Comparison of ENCODE assay signal across 21 cellular contexts in genomic region chr2:96844405-96844808, GRCh38. TPM values are rescaled to one million over a fixed set of nuclear protein-coding genes. Genes with fewer than 3 reads are reported as not detected.
DNase-seq lines count a peak whose midpoint lies in the region; ATAC-seq and TF ChIP-seq lines count a peak whose summit lies in the region.
"Had no signal": no experiment of that assay in that cellular context is flagged by ENCODE, and none has a peak within 500 bp of the region (broad histone marks: within the 10 kb centered on the region; RNA-seq: fewer than 3 reads in every experiment).

No MANE protein-coding gene starts in this region.

- H3K56ac ChIP-seq in H9 (ENCODE audit: insufficient read length, low read depth, low read length) = no peak overlapping the region

- in situ Hi-C loops in gastrocnemius medialis (cut with MboI; ENCODE audit: low sequenced_read_pairs in 4 of 4) = no loop called here

- H2BK15ac ChIP-seq in H9 (ENCODE audit: low read depth, low read length) = no peak overlapping the region

- H2AFZ ChIP-seq in H9 (ENCODE audit: low read length) = no peak overlapping the region
- H2AFZ ChIP-seq: PC-9 had no signal

- H3K36me3 Mint-ChIP-seq in activated T-cell treated with anti-CD3 and anti-CD28 coated beads, Interleukin-2, amount 50 U/mL, for 24 hours (ENCODE audit: low read depth) = peaks cover 50% of the 10 kb centered on the region
- peaks cover 16 to 20% (median 16%) of the 10 kb centered on the region in 3 experiments; a peak in 6 of 7 replicates for H3K36me3 Mint-ChIP-seq in H9 (ENCODE audit: insufficient read depth in 1 of 3, low read depth in 3 of 3)

- H3K9me3 ChIP-seq in H9 (ENCODE audit: control insufficient read depth, low read depth, low read length) = no peaks in the 10 kb centered on the region
- H3K9me3 ChIP-seq in gastrocnemius medialis = no peaks in the 10 kb centered on the region
- no peaks in the 10 kb centered on the region for H3K9me3 ChIP-seq in tibial nerve
- H3K9me3 ChIP-seq: BLaER1 treated with 17β-estradiol and CSF1 and Interleukin-3, amounts not matched to agents 10 nM and 100 nM; Caco-2 had no signal

- H3K14ac ChIP-seq in H9 (ENCODE audit: insufficient read depth, low read length) = no peak overlapping the region

- H3K4me2 ChIP-seq in H9 (ENCODE audit: insufficient read depth, insufficient read length, low read length) = no peak overlapping the region
- H3K4me2 ChIP-seq: BLaER1 treated with 17β-estradiol and CSF1 and Interleukin-3, amounts not matched to agents 10 nM and 100 nM; KMS-11; PC-9 had no signal

- H3K27ac ChIP-seq in H9 (ENCODE audit: insufficient read length, low read depth, low read length) (no peak overlapping the region), coronary artery (no peak overlapping the region), gastrocnemius medialis (peak overlapping the region; percentile 94 to 99 (median 96)), tibial nerve (no peak overlapping the region), caudate nucleus (ENCODE audit: low read depth, low read length) (no peak overlapping the region)
- H3K27ac ChIP-seq: BLaER1 treated with 17β-estradiol and CSF1 and Interleukin-3, amounts not matched to agents 10 nM and 100 nM; KMS-11; PC-9 had no signal

- H3K27me3 ChIP-seq in H9 (ENCODE audit: insufficient read depth, low read length) = no peaks in the 10 kb centered on the region
- H3K27me3 ChIP-seq in gastrocnemius medialis = no peaks in the 10 kb centered on the region
- no peaks in the 10 kb centered on the region for H3K27me3 ChIP-seq in tibial nerve

- H3K27ac Mint-ChIP-seq in activated T-cell treated with anti-CD3 and anti-CD28 coated beads, Interleukin-2, amount 50 U/mL, for 24 hours = peak overlapping the region; percentile 14
- 0 out of 7 replicates have a peak overlapping the region, but pooled peaks of 1 of the 3 experiments have one; percentile 66 for H3K27ac Mint-ChIP-seq in H9

- H3K23ac ChIP-seq in H9 (ENCODE audit: insufficient read length, low read depth, low read length) = no peak overlapping the region

- no peak for TF ChIP-seq EP300 in tibial nerve (IDR thresholded peaks at IDR 0.05)

- no peaks in the 10 kb centered on the region for H3K79me2 ChIP-seq in H9 (ENCODE audit: insufficient read depth, low read length)

- WGBS in H9 (ENCODE audit: extremely low coverage, insufficient read length, low lambda C conversion rate) = no CpG with 5 or more reads among the region's 17 CpGs
- 74 to 75% methylated on average over 16 to 17 of the region's 17 CpGs for WGBS in tibial nerve, 2 donors

- no peak overlapping the region for H3K4me3 Mint-ChIP-seq in activated T-cell treated with anti-CD3 and anti-CD28 coated beads, Interleukin-2, amount 50 U/mL, for 24 hours
- no peak overlapping the region for H3K4me3 Mint-ChIP-seq in H9
- H3K4me3 Mint-ChIP-seq: CD4-positive, alpha-beta memory T cell had no signal

- no peak overlapping the region for H3T11ph ChIP-seq in H9 (ENCODE audit: low read length)

- H4K91ac ChIP-seq in H9 (ENCODE audit: insufficient read length, low read depth, low read length) = no peak overlapping the region

- no peaks in the 10 kb centered on the region for H3K27me3 Mint-ChIP-seq in activated T-cell treated with anti-CD3 and anti-CD28 coated beads, Interleukin-2, amount 50 U/mL, for 24 hours
- no peaks in the 10 kb centered on the region; the same call in none of the 2 replicates for H3K27me3 Mint-ChIP-seq in H9 (ENCODE audit: low read depth)
- H3K27me3 Mint-ChIP-seq: CD4-positive, alpha-beta memory T cell had no signal

- H3K18ac ChIP-seq in H9 (ENCODE audit: insufficient read length, low read depth, low read length) = no peak overlapping the region

- intact Hi-C loops in gastrocnemius medialis (cut with DNase I; ENCODE audit: low total_unique reads) = loop anchor here (5.0 kb wide), 2 partner anchors 268 to 1318 kb away; partner anchors contain the start of gene ANKRD36

- no peaks in the 10 kb centered on the region for H3K23me2 ChIP-seq in H9 (ENCODE audit: insufficient read length, low read depth, low read length, poor library complexity, severe bottlenecking)

- H3K4me3 ChIP-seq in coronary artery (no peak overlapping the region), gastrocnemius medialis (peak overlapping the region; percentile 25 to 64 (median 38)), tibial nerve (no peak overlapping the region)
- H3K4me3 ChIP-seq: BLaER1 treated with 17β-estradiol and CSF1 and Interleukin-3, amounts not matched to agents 10 nM and 100 nM; PC-9 had no signal

- no peak overlapping the region for H4K8ac ChIP-seq in H9 (replicated peaks; ENCODE audit: insufficient read length, low read depth, low read length)

- no peak for DNase-seq in activated T-cell treated with anti-CD3 and anti-CD28 coated beads, Interleukin-2, amount 50 U/mL, for 24 hours
- DNase-seq in activated T-cell treated with anti-CD3 and anti-CD28 coated beads for 4 hours (no peak), H9 (peak; percentile 29), coronary artery (ENCODE audit: low spot score) (peak; percentile 45), gastrocnemius medialis (peak in 1 of 2 donors; percentile 79), tibial nerve (ENCODE audit: low spot score in 2 of 2) (no peak), caudate nucleus (lab: John Stamatoyannopoulos, UW) (no peak), DMS153 (lab: John Stamatoyannopoulos, UW) (no peak)
- DNase-seq: 8988T; Caco-2; CD4-positive, alpha-beta memory T cell; GDM1; NCI-H1092 treated with DMSO at 0.1 percent for 48 hours; NCI-H1436 treated with DMSO at 0.1 percent for 48 hours; NCI-H1930; NCI-H69; PC-9; RPMI8226; SHP77 had no signal

- H3K4me1 Mint-ChIP-seq in activated T-cell treated with anti-CD3 and anti-CD28 coated beads, Interleukin-2, amount 50 U/mL, for 24 hours (ENCODE audit: low read depth) = peaks cover 13% of the 10 kb centered on the region
- H3K4me1 Mint-ChIP-seq in H9 = peaks cover 0 to 5% of the 10 kb centered on the region in 2 experiments; a peak in 2 of 4 replicates

- H3K9ac ChIP-seq in H9 (ENCODE audit: extremely low read depth, insufficient read length, low read length) = no peak overlapping the region
- H3K9ac ChIP-seq: BLaER1 treated with 17β-estradiol and CSF1 and Interleukin-3, amounts not matched to agents 10 nM and 100 nM; KMS-11 had no signal

- H3K4me1 ChIP-seq in H9 (ENCODE audit: insufficient read depth, low read length) = no peaks in the 10 kb centered on the region
- H3K4me1 ChIP-seq in gastrocnemius medialis = peaks cover 21 to 43% of the 10 kb centered on the region in 2 donors
- peaks cover 0 to 7% (median 2%) of the 10 kb centered on the region in 4 donors for H3K4me1 ChIP-seq in tibial nerve

- H3K9me3 Mint-ChIP-seq in activated T-cell treated with anti-CD3 and anti-CD28 coated beads, Interleukin-2, amount 50 U/mL, for 24 hours = no peaks in the 10 kb centered on the region
- no peaks in the 10 kb centered on the region for H3K9me3 Mint-ChIP-seq in H9
- H3K9me3 Mint-ChIP-seq: CD4-positive, alpha-beta memory T cell had no signal

- TF ChIP-seq CTCF in H9 (conservative IDR thresholded peaks at IDR 0.05) (no peak), coronary artery (IDR thresholded peaks at IDR 0.05) (no peak), gastrocnemius medialis (IDR thresholded peaks at IDR 0.05 in 4 of 5, conservative IDR thresholded peaks at IDR 0.05 in 1 of 5) (no peak), tibial nerve (IDR thresholded peaks at IDR 0.05) (no peak)

- ATAC-seq in gastrocnemius medialis = peak; percentile 3 to 12

- no peak overlapping the region for H3K4ac ChIP-seq in H9 (ENCODE audit: low read depth, low read length)

- H4K20me1 ChIP-seq in H9 (ENCODE audit: control insufficient read depth, insufficient read depth, insufficient read length) = no peaks in the 10 kb centered on the region

- no peak overlapping the region for H2BK20ac ChIP-seq in H9 (ENCODE audit: low read depth, low read length, poor library complexity, severe bottlenecking)

- H2BK12ac ChIP-seq in H9 (ENCODE audit: insufficient read length, low read depth, low read length) = no peak overlapping the region

- no peaks in the 10 kb centered on the region for H3K79me1 ChIP-seq in H9 (ENCODE audit: insufficient read depth, low read depth, low read length, poor library complexity, severe bottlenecking)

- no peak for TF ChIP-seq POLR2A in gastrocnemius medialis (IDR thresholded peaks at IDR 0.05)
- TF ChIP-seq POLR2A in tibial nerve (IDR thresholded peaks at IDR 0.05) = no peak

- H2AK5ac ChIP-seq in H9 (ENCODE audit: insufficient read length, low read length) = no peak overlapping the region

- H2BK120ac ChIP-seq in H9 (ENCODE audit: low read depth, low read length, poor library complexity, severe bottlenecking) = no peak overlapping the region

- H2BK5ac ChIP-seq in H9 (ENCODE audit: insufficient read length, low read length) = no peak overlapping the region

- peaks cover 0 to 25% of the 10 kb centered on the region in 2 donors for H3K36me3 ChIP-seq in gastrocnemius medialis
- peaks cover 0 to 70% (median under 1%) of the 10 kb centered on the region in 3 donors for H3K36me3 ChIP-seq in tibial nerve

- H4K5ac ChIP-seq in H9 (ENCODE audit: insufficient read length, low read depth, low read length) = no peak overlapping the region

RNA-seq across cellular contexts. Expression of gene ANKRD23, which starts 0.6 kb away (rescaled TPM):
- total RNA-seq in H9 (2021) (2.3 and 2.4 TPM in 2 replicates), gastrocnemius medialis (1,000 to 10,000 TPM in 2 of 4 donors, 100 to 1,000 TPM in 2; 642 to 1,565 (median 923) TPM), tibial nerve (10 to 100 TPM in 2 of 4 donors, 1 to 10 TPM in 2; 6.1 to 23.1 (median 11.2) TPM)

RNA-seq across cellular contexts. Expression of gene ANKRD39, which starts 13.4 kb away (rescaled TPM):
- total RNA-seq in H9 (2021) (13.0 and 13.9 TPM in 2 replicates), gastrocnemius medialis (10 to 100 TPM; 25.8 to 50.6 (median 43.8) TPM), tibial nerve (10 to 100 TPM; 13.8 to 23.7 (median 19.5) TPM)

RNA-seq across cellular contexts. Expression of gene SEMA4C, which starts 25.5 kb away (rescaled TPM):
- total RNA-seq in H9 (2021) (81.6 and 87.2 TPM in 2 replicates), gastrocnemius medialis (1 to 10 TPM; 3.2 to 8.6 (median 6.5) TPM), tibial nerve (100 to 1,000 TPM; 120 to 181 (median 147) TPM)

RNA-seq across cellular contexts. Expression of gene CNNM3, which starts 28.3 kb away (rescaled TPM):
- total RNA-seq in H9 (2021) (22.8 and 25.0 TPM in 2 replicates), gastrocnemius medialis (1 to 10 TPM; 3.3 to 9.8 (median 8.6) TPM), tibial nerve (10 to 100 TPM; 21.8 to 27.8 (median 22.9) TPM)

Comparison
In these comparisons a context has a peak if more than half of its experiments do, and no peak if none do; other contexts are left out.
1. DNase-seq: peak in H9 (single experiment) and coronary artery (single experiment); none in activated T-cell treated with anti-CD3 and anti-CD28 coated beads, Interleukin-2, amount 50 U/mL, for 24 hours (single experiment), activated T-cell treated with anti-CD3 and anti-CD28 coated beads for 4 hours (single experiment), tibial nerve (0 of 2), caudate nucleus (0 of 61) and DMS153 (single experiment).
2. H3K27ac ChIP-seq: peak in gastrocnemius medialis (4 of 4); none in H9 (single experiment), coronary artery (0 of 2), tibial nerve (0 of 4) and caudate nucleus (single experiment).
3. H3K4me3 ChIP-seq: peak in gastrocnemius medialis (4 of 4); none in coronary artery (single experiment) and tibial nerve (0 of 4).
4. RNA of gene ANKRD23, which starts 0.6 kb away (total RNA-seq): 642 to 1,565 TPM in gastrocnemius medialis; 6.1 to 23.1 TPM in tibial nerve and 2.3 to 2.4 TPM in H9; every median in the first group is over 10 times any median in the second.